ENCODE assay signal across 11 cellular contexts in genomic region chr1:26320896-26321295, GRCh38. TPM values are rescaled to one million over a fixed set of nuclear protein-coding genes. Genes with fewer than 3 reads are reported as not detected.
DNase-seq lines count a peak whose midpoint lies in the region; ATAC-seq and TF ChIP-seq lines count a peak whose summit lies in the region.
"Had no signal": no experiment of that assay in that cellular context is flagged by ENCODE, and none has a peak within 500 bp of the region (broad histone marks: within the 10 kb centered on the region; RNA-seq: fewer than 3 reads in every experiment).

No MANE protein-coding gene starts in this region.

- TF ChIP-seq CTCF in Panc1 (IDR thresholded peaks at IDR 0.05) (no peak), testis (IDR thresholded peaks at IDR 0.05) (no peak)

- no peaks in the 10 kb centered on the region for H3K9me3 ChIP-seq in Panc1 (ENCODE audit: control insufficient read depth, insufficient read depth, low read depth, low read length)
- no peaks in the 10 kb centered on the region for H3K9me3 ChIP-seq in testis
- H3K9me3 ChIP-seq: SJSA1 had no signal

- H3K4me3 ChIP-seq in Panc1 (ENCODE audit: low read depth in 2 of 2, low read length in 2 of 2) (no peak overlapping the region), testis (no peak overlapping the region)
- H3K4me3 ChIP-seq: SJSA1 had no signal

- CTCF ChIA-PET in Panc1 (lab: Charles Lee): interaction anchor here (1.0 to 2.0 kb wide), 2 partner anchors 41 to 47 kb away, joined by 4 read pairs; no protein-coding TSS in a partner anchor

- H3K36me3 ChIP-seq in Panc1 (ENCODE audit: control insufficient read depth, insufficient read depth, low read length): no peaks in the 10 kb centered on the region
- H3K36me3 ChIP-seq in testis (ENCODE audit: low read depth, missing control alignments): no peaks in the 10 kb centered on the region

- POLR2A ChIA-PET in Panc1 (lab: Charles Lee): interaction anchor here (0.5 kb wide), 1 partner anchor 11 kb away, joined by 3 read pairs; no protein-coding TSS in a partner anchor

- H3K4me1 ChIP-seq in Panc1 (ENCODE audit: control insufficient read depth, insufficient read depth, low read length) (no peaks in the 10 kb centered on the region), testis (no peaks in the 10 kb centered on the region)

- DNase-seq in activated T-cell treated with anti-CD3 and anti-CD28 coated beads for 48 hours (ENCODE audit: low read depth) (peak; percentile 6), activated T-cell treated with anti-CD3 and anti-CD28 coated beads for 4 hours (no peak), Panc1 (ENCODE audit: low read depth, low spot score) (no peak), testis (no peak)
- DNase-seq in stimulated activated effector memory CD8-positive, alpha-beta T cell treated with anti-CD3 and anti-CD28 coated beads, Interleukin-12 subunit alpha, Interleukin-12 subunit beta, amount 100 ng/mL, for 72 hours (ENCODE audit: low spot score in 2 of 2): peak in 1 of 2 donors; percentile 58

- TF ChIP-seq POLR2A in testis (IDR thresholded peaks at IDR 0.05): no peak

- H3K36me3 Mint-ChIP-seq in dendritic cell treated with granulocyte-macrophage colony-stimulating factor and Interleukin-4, amounts not matched to agents 40 ng/mL and 50 ng/mL, for 4 days (ENCODE audit: low read depth): peaks cover 45% of the 10 kb centered on the region
- peaks cover 70% of the 10 kb centered on the region for H3K36me3 Mint-ChIP-seq in stimulated activated effector memory CD8-positive, alpha-beta T cell treated with anti-CD3 and anti-CD28 coated beads, Interleukin-12 subunit alpha, Interleukin-12 subunit beta, amount 100 ng/mL, for 72 hours

- WGBS in testis, 2 donors: 57 to 76% methylated on average over 2 of the region's 2 CpGs

- no peak overlapping the region for H3K4me3 Mint-ChIP-seq in dendritic cell treated with granulocyte-macrophage colony-stimulating factor and Interleukin-4, amounts not matched to agents 40 ng/mL and 50 ng/mL, for 4 days
- H3K4me3 Mint-ChIP-seq in stimulated activated effector memory CD8-positive, alpha-beta T cell treated with anti-CD3 and anti-CD28 coated beads, Interleukin-12 subunit alpha, Interleukin-12 subunit beta, amount 100 ng/mL, for 72 hours: peak overlapping the region; percentile 98

- no peaks in the 10 kb centered on the region for H3K27me3 ChIP-seq in Panc1 (ENCODE audit: control insufficient read depth, insufficient read depth, low read length)
- no peaks in the 10 kb centered on the region for H3K27me3 ChIP-seq in testis

- no peak overlapping the region for H3K27ac ChIP-seq in Panc1 (ENCODE audit: low read length)
- no peak overlapping the region for H3K27ac ChIP-seq in testis
- H3K27ac ChIP-seq: epithelial cell of prostate, SJSA1 had no signal

- in situ Hi-C loops in Panc1 (cut with HindIII; ENCODE audit: low pct_unique_long_range_greater_than_20kb, low sequenced_read_pairs): no loop called here

- no peaks in the 10 kb centered on the region for H3K9me3 Mint-ChIP-seq in dendritic cell treated with granulocyte-macrophage colony-stimulating factor and Interleukin-4, amounts not matched to agents 40 ng/mL and 50 ng/mL, for 4 days
- H3K9me3 Mint-ChIP-seq in stimulated activated effector memory CD8-positive, alpha-beta T cell treated with anti-CD3 and anti-CD28 coated beads, Interleukin-12 subunit alpha, Interleukin-12 subunit beta, amount 100 ng/mL, for 72 hours: no peaks in the 10 kb centered on the region

- ATAC-seq in Panc1 (peak; percentile 29; the same call in 1 of the 2 replicates), HG03175 (IDR thresholded peaks at IDR 0.05; ENCODE audit: unreplicated experiment) (no peak), GM21528 (IDR thresholded peaks at IDR 0.05; ENCODE audit: low FRiP score, unreplicated experiment) (no peak)
- ATAC-seq in stimulated activated effector memory CD8-positive, alpha-beta T cell treated with anti-CD3 and anti-CD28 coated beads, Interleukin-12 subunit alpha, Interleukin-12 subunit beta, amount 100 ng/mL, for 72 hours: peak; percentile 3

- BruUV-seq in Panc1 (replicated peaks; lab: Mats Ljungman, UMichigan): no TSS peak

- peak overlapping the region; percentile 85 for H3K27ac Mint-ChIP-seq in dendritic cell treated with granulocyte-macrophage colony-stimulating factor and Interleukin-4, amounts not matched to agents 40 ng/mL and 50 ng/mL, for 4 days
- peak overlapping the region; percentile 73 for H3K27ac Mint-ChIP-seq in stimulated activated effector memory CD8-positive, alpha-beta T cell treated with anti-CD3 and anti-CD28 coated beads, Interleukin-12 subunit alpha, Interleukin-12 subunit beta, amount 100 ng/mL, for 72 hours

- peaks cover 63% of the 10 kb centered on the region for H3K4me1 Mint-ChIP-seq in dendritic cell treated with granulocyte-macrophage colony-stimulating factor and Interleukin-4, amounts not matched to agents 40 ng/mL and 50 ng/mL, for 4 days (ENCODE audit: low read depth)
- H3K4me1 Mint-ChIP-seq in stimulated activated effector memory CD8-positive, alpha-beta T cell treated with anti-CD3 and anti-CD28 coated beads, Interleukin-12 subunit alpha, Interleukin-12 subunit beta, amount 100 ng/mL, for 72 hours: peaks cover 62% of the 10 kb centered on the region

- intact Hi-C loops in Panc1 (cut with micrococcal nuclease; ENCODE audit: unreplicated experiment) (loop anchor here (2.0 kb wide), 1 partner anchor 36 kb away; no protein-coding TSS in a partner anchor), testis (cut with DNase I; ENCODE audit: low total_unique reads) (loop anchor here (10.0 kb wide), 1 partner anchor 46 kb away; no protein-coding TSS in a partner anchor)
- intact Hi-C loops in dendritic cell treated with granulocyte-macrophage colony-stimulating factor and Interleukin-4, amounts not matched to agents 40 ng/mL and 50 ng/mL, for 4 days (cut with micrococcal nuclease): loop anchor here (1.0 to 5.0 kb wide), 4 partner anchors 14 to 214 kb away; partner anchors contain the start of genes C1orf232, UBXN11 and ZNF593

- H3K27me3 Mint-ChIP-seq in dendritic cell treated with granulocyte-macrophage colony-stimulating factor and Interleukin-4, amounts not matched to agents 40 ng/mL and 50 ng/mL, for 4 days: no peaks in the 10 kb centered on the region

RNA-seq across cellular contexts. Expression of gene CD52, which starts 3.1 kb away (rescaled TPM):
- 1.6 TPM for total RNA-seq in Panc1 (2021; ENCODE audit: unreplicated experiment)
- not detected for polyA plus RNA-seq in Panc1 (2012; ENCODE audit: insufficient read length)
- 1 to 10 TPM in 1 of 2 donors, not detected in 1; 3.0 TPM for total RNA-seq in testis
- polyA plus RNA-seq in testis (ENCODE audit: insufficient read depth, low read depth, low replicate concordance): 23.8 TPM
- total RNA-seq: SJSA1 had no signal
- polyA plus RNA-seq: AG04450 had no signal

RNA-seq across cellular contexts. Expression of gene UBXN11, which starts 14.5 kb away (rescaled TPM):
- 23.7 TPM for total RNA-seq in Panc1 (2021; ENCODE audit: unreplicated experiment)
- 18.4 TPM for polyA plus RNA-seq in Panc1 (2012; ENCODE audit: insufficient read length)
- total RNA-seq in testis: 10 to 100 TPM; 39.7 to 51.7 TPM
- 65.9 TPM for polyA plus RNA-seq in testis (ENCODE audit: insufficient read depth, low read depth, low replicate concordance)

RNA-seq across cellular contexts. Expression of gene CRYBG2, which starts 33.0 kb away (rescaled TPM):
- total RNA-seq in Panc1 (2021; ENCODE audit: unreplicated experiment): 0.64 TPM
- 1.8 TPM for polyA plus RNA-seq in Panc1 (2012; ENCODE audit: insufficient read length)
- 1 to 10 TPM; 4.9 to 5.6 TPM for total RNA-seq in testis
- 12.9 TPM for polyA plus RNA-seq in testis (ENCODE audit: insufficient read depth, low read depth, low replicate concordance)
- total RNA-seq: SJSA1 had no signal
- polyA plus RNA-seq: AG04450 had no signal

RNA-seq across cellular contexts. Expression of gene SH3BGRL3, which starts 41.0 kb away (rescaled TPM):
- total RNA-seq in Panc1 (2021; ENCODE audit: unreplicated experiment) (193 TPM), testis (10 to 100 TPM; 24.4 to 25.4 TPM)
- polyA plus RNA-seq in Panc1 (2012; ENCODE audit: insufficient read length): 432 TPM
- 76.6 TPM for polyA plus RNA-seq in testis (ENCODE audit: insufficient read depth, low read depth, low replicate concordance)

RNA-seq across cellular contexts. Expression of gene ZNF683, which starts 51.7 kb away (rescaled TPM):
- not detected for total RNA-seq in Panc1 (2021; ENCODE audit: unreplicated experiment)
- polyA plus RNA-seq in Panc1 (2012; ENCODE audit: insufficient read length): not detected
- total RNA-seq in testis: 10 to 100 TPM; 22.9 to 63.9 TPM
- 87.5 TPM for polyA plus RNA-seq in testis (ENCODE audit: insufficient read depth, low read depth, low replicate concordance)
- total RNA-seq: SJSA1 had no signal
- polyA plus RNA-seq: AG04450 had no signal

Comparison
In these comparisons a context has a peak if more than half of its experiments do, and no peak if none do; other contexts are left out.
1. ATAC-seq: peak in Panc1 (single experiment) and stimulated activated effector memory CD8-positive, alpha-beta T cell treated with anti-CD3 and anti-CD28 coated beads, Interleukin-12 subunit alpha, Interleukin-12 subunit beta, amount 100 ng/mL, for 72 hours (single experiment); none in HG03175 (single experiment) and GM21528 (single experiment).